ENCODE assay signal across 21 cellular contexts in genomic region chr3:114892880-114893279, GRCh38.
DNase-seq lines count a peak whose midpoint lies in the region; ATAC-seq and TF ChIP-seq lines count a peak whose summit lies in the region.
"Had no signal": no experiment of that assay in that cellular context is flagged by ENCODE, and none has a peak within 500 bp of the region (broad histone marks: within the 10 kb centered on the region; RNA-seq: fewer than 3 reads in every experiment).

No MANE protein-coding gene starts in this region.

- H3K4me3 ChIP-seq in upper lobe of right lung = no peak overlapping the region
- H3K4me3 ChIP-seq: prostate gland, spleen, stomach had no signal

- H3K36me3 ChIP-seq in upper lobe of right lung = no peaks in the 10 kb centered on the region
- H3K36me3 ChIP-seq: prostate gland, stomach had no signal

- no peaks in the 10 kb centered on the region for H3K27me3 ChIP-seq in upper lobe of right lung
- H3K27me3 ChIP-seq: spleen, stomach had no signal

- no peaks in the 10 kb centered on the region for H3K4me1 ChIP-seq in upper lobe of right lung
- H3K4me1 ChIP-seq: prostate gland, spleen had no signal

- DNase-seq in NCI-H1092 (lab: John Stamatoyannopoulos, UW) (peak; percentile 71), NCI-H2171 treated with DMSO at 0.1 percent for 48 hours (lab: John Stamatoyannopoulos, UW) (peak; percentile 87), caudate nucleus (lab: John Stamatoyannopoulos, UW) (peak in 1 of 61 donors; percentile 91), myocyte (ENCODE audit: low read depth) (peak; percentile 67), upper lobe of right lung (no peak), putamen (ENCODE audit: low spot score) (no peak)
- DNase-seq: activated CD4-positive, CD25-positive, alpha-beta regulatory T cell treated with anti-CD3 and anti-CD28 coated beads, Interleukin-2, amount 50 U/mL, for 72 hours; activated naive CD4-positive, alpha-beta T cell; activated T-cell treated with anti-CD3 and anti-CD28 coated beads, Interleukin-2, amount 50 U/mL, for 24 hours; amniotic stem cell; CD4-positive, alpha-beta memory T cell; effector CD4-positive, alpha-beta T cell; left colon; NCI-H226; spleen; stimulated activated CD4-positive, alpha-beta T cell treated with anti-CD3 and anti-CD28 coated beads, Interleukin-4, amount 100 ng/mL, for 4 hours; stomach; trophoblast cell had no signal

- H3K27ac ChIP-seq in caudate nucleus (ENCODE audit: low read depth, low read length) (peak overlapping the region; percentile 58), upper lobe of right lung (no peak overlapping the region)
- H3K27ac ChIP-seq: spleen, stomach had no signal

- H3K9me3 ChIP-seq in upper lobe of right lung = no peaks in the 10 kb centered on the region
- H3K9me3 ChIP-seq: prostate gland, spleen, stomach had no signal

- intact Hi-C loops in upper lobe of right lung (cut with DNase I) = no loop called here

- ATAC-seq in upper lobe of right lung (no peak), GM21825 (IDR thresholded peaks at IDR 0.05; ENCODE audit: unreplicated experiment) (no peak)
- ATAC-seq: HCT116 had no signal

- no peak for TF ChIP-seq CTCF in upper lobe of right lung (IDR thresholded peaks at IDR 0.05)

Comparison
In these comparisons a context has a peak if more than half of its experiments do, and no peak if none do; other contexts are left out.
1. DNase-seq: peak in NCI-H1092 (single experiment), NCI-H2171 treated with DMSO at 0.1 percent for 48 hours (single experiment) and myocyte (single experiment); none in upper lobe of right lung (single experiment) and putamen (single experiment).